Comparison of ENCODE assay signal across 8 cellular contexts in the genomic region with DNA sequence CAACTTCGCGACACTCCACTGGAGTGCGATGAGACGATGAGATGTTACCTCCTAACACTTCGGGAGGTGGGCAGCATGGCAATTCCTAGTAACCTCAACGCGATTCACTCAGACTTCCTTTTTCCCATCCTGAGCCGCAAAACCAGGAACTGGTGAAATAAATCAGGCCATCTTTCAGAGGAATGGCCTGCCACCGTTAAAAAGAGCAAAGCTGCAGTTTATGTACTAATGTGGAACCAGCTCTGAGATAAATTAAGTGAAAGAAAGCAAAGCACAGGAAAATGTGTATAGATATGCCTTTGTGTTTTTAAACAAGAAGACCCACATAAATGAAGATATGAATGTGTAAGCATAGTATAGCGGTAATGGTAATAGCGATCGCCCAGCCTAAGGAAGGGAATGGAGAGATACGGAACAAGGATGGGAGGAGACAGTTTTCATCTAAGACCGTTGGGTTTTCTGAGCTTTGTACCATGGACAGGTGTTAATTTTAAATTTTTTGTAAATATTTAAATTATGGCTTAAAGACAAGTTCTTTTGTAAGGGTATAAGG. TPM values are rescaled to one million over a fixed set of nuclear protein-coding genes. Genes with fewer than 3 reads are reported as not detected.
DNase-seq lines count a peak whose midpoint lies in the region; ATAC-seq and TF ChIP-seq lines count a peak whose summit lies in the region.

No MANE protein-coding gene starts in this region.

- H3K36me3 ChIP-seq in iPS-15b (ENCODE audit: control insufficient read depth, insufficient read depth, low read length) = no peaks in the 10 kb centered on the region
- H3K36me3 ChIP-seq in spleen = no peaks in the 10 kb centered on the region

- H3K36me3 Mint-ChIP-seq in activated CD8-positive, alpha-beta T cell treated with anti-CD3 and anti-CD28 coated beads for 36 hours (ENCODE audit: low read depth) = no peaks in the 10 kb centered on the region

- DNase-seq in HS-27A (ENCODE audit: low read depth) = peak; percentile 12
- DNase-seq in activated CD8-positive, alpha-beta T cell treated with anti-CD3 and anti-CD28 coated beads for 36 hours = no peak
- DNase-seq in spleen = no peak

- no peak for ATAC-seq in activated CD8-positive, alpha-beta T cell treated with anti-CD3 and anti-CD28 coated beads for 36 hours
- no peak for ATAC-seq in HG02938 (IDR thresholded peaks at IDR 0.05; ENCODE audit: unreplicated experiment)
- ATAC-seq in GM18873 (IDR thresholded peaks at IDR 0.05; ENCODE audit: low FRiP score, unreplicated experiment) = no peak
- no peak for ATAC-seq in GM21528 (IDR thresholded peaks at IDR 0.05; ENCODE audit: low FRiP score, unreplicated experiment)

- CTCF ChIA-PET in activated CD8-positive, alpha-beta T cell treated with anti-CD3 and anti-CD28 coated beads for 36 hours (lab: Charles Lee) = interaction anchor here (0.7 to 4.7 kb wide), 43 partner anchors 9 to 599 kb away, joined by 3 to 119 read pairs (median 7); a partner anchor contains a TSS

- H3K4me3 ChIP-seq in iPS-15b (ENCODE audit: low read depth, low read length) (peak overlapping the region; percentile 92), spleen (peak overlapping the region; percentile 38 to 83 (median 58))

- peak overlapping the region; percentile 93 for H3K4me3 Mint-ChIP-seq in activated CD8-positive, alpha-beta T cell treated with anti-CD3 and anti-CD28 coated beads for 36 hours

- H3K27me3 Mint-ChIP-seq in activated CD8-positive, alpha-beta T cell treated with anti-CD3 and anti-CD28 coated beads for 36 hours = no peaks in the 10 kb centered on the region

- intact Hi-C loops in activated CD8-positive, alpha-beta T cell treated with anti-CD3 and anti-CD28 coated beads for 36 hours (cut with micrococcal nuclease) = loop anchor here (2.0 to 5.0 kb wide), 3 partner anchors 46 to 121 kb away; a partner anchor contains a TSS
- intact Hi-C loops in spleen (cut with DNase I; ENCODE audit: low total_unique reads) = loop anchor here (5.0 kb wide), 2 partner anchors 121 to 166 kb away; no protein-coding TSS in a partner anchor

- H3K4me1 ChIP-seq in iPS-15b (ENCODE audit: control insufficient read depth, insufficient read depth, low read length) = no peaks in the 10 kb centered on the region
- H3K4me1 ChIP-seq in spleen = peaks cover 0 to 54% (median 26%) of the 10 kb centered on the region in 6 donors

- H3K9me3 ChIP-seq in iPS-15b (ENCODE audit: control insufficient read depth, insufficient read depth, low read length) (no peaks in the 10 kb centered on the region), spleen (no peaks in the 10 kb centered on the region)

- POLR2A ChIA-PET in activated CD8-positive, alpha-beta T cell treated with anti-CD3 and anti-CD28 coated beads for 36 hours (lab: Charles Lee) = interaction anchor here (0.7 to 2.8 kb wide), 22 partner anchors 12 to 242 kb away, joined by 3 to 13 read pairs (median 6); a partner anchor contains a TSS

- H3K4me1 Mint-ChIP-seq in activated CD8-positive, alpha-beta T cell treated with anti-CD3 and anti-CD28 coated beads for 36 hours (ENCODE audit: low read depth) = peaks cover 18% of the 10 kb centered on the region

- no peaks in the 10 kb centered on the region for H3K9me3 Mint-ChIP-seq in activated CD8-positive, alpha-beta T cell treated with anti-CD3 and anti-CD28 coated beads for 36 hours

- peak overlapping the region; percentile 92 for H3K27ac ChIP-seq in C4-2B
- H3K27ac ChIP-seq in spleen = peak overlapping the region; percentile 96 to 99 (median 98)

- TF ChIP-seq CTCF in C4-2B (conservative IDR thresholded peaks at IDR 0.05) (no peak), spleen (IDR thresholded peaks at IDR 0.05 in 8 of 11, conservative IDR thresholded peaks at IDR 0.05 in 3 of 11) (no peak)
- no peak for TF ChIP-seq CTCF in activated CD8-positive, alpha-beta T cell treated with anti-CD3 and anti-CD28 coated beads for 36 hours (IDR thresholded peaks at IDR 0.05)

- no peak for TF ChIP-seq POLR2A in spleen (IDR thresholded peaks at IDR 0.05)

- H3K9ac ChIP-seq in iPS-15b (ENCODE audit: low read depth, low read length) = peak overlapping the region; percentile 96

- H3K27ac Mint-ChIP-seq in activated CD8-positive, alpha-beta T cell treated with anti-CD3 and anti-CD28 coated beads for 36 hours = peak overlapping the region; percentile 98

- 22 to 29% (median 26%) methylated on average over 12 to 14 of the region's 14 CpGs for WGBS in spleen, 5 donors

- H3K27me3 ChIP-seq in iPS-15b (ENCODE audit: control insufficient read depth, insufficient read depth, low read length) (peaks cover 17% of the 10 kb centered on the region), spleen (replicated peaks in 1 of 7) (no peaks in the 10 kb centered on the region)

RNA-seq across cellular contexts. Expression of a gene that starts 30.7 kb away (rescaled TPM):
- 100 to 1,000 TPM; 133 TPM for total RNA-seq in activated CD8-positive, alpha-beta T cell treated with anti-CD3 and anti-CD28 coated beads for 36 hours
- total RNA-seq in spleen = 100 to 1,000 TPM; 128 to 263 (median 190) TPM
- 10 to 100 TPM; 44.9 to 78.1 (median 75.4) TPM for polyA plus RNA-seq in spleen

RNA-seq across cellular contexts. Expression of a gene that starts 44.6 kb away (rescaled TPM):
- 100 to 1,000 TPM; 304 to 322 TPM for total RNA-seq in activated CD8-positive, alpha-beta T cell treated with anti-CD3 and anti-CD28 coated beads for 36 hours
- 100 to 1,000 TPM; 133 to 227 (median 199) TPM for total RNA-seq in spleen
- polyA plus RNA-seq in spleen = 100 to 1,000 TPM in 2 of 3 donors, 10 to 100 TPM in 1; 82.3 to 150 (median 114) TPM
